Comparison of ENCODE assay signal across 26 cellular contexts in genomic region chr4:2249526-2249991, GRCh38. TPM values are rescaled to one million over a fixed set of nuclear protein-coding genes. Genes with fewer than 3 reads are reported as not detected.
DNase-seq lines count a peak whose midpoint lies in the region; ATAC-seq and TF ChIP-seq lines count a peak whose summit lies in the region.
"Had no signal": no experiment of that assay in that cellular context is flagged by ENCODE, and none has a peak within 500 bp of the region (broad histone marks: within the 10 kb centered on the region; RNA-seq: fewer than 3 reads in every experiment).

No MANE protein-coding gene starts in this region.

- WGBS in suprapubic skin: 84% methylated on average over 4 of the region's 15 CpGs
- WGBS in psoas muscle, 3 donors: 88 to 93% (median 88%) methylated on average over 15 of the region's 15 CpGs

- intact Hi-C loops in Right ventricle myocardium superior (cut with DNase I): no loop called here
- intact Hi-C loops in naive thymus-derived CD4-positive, alpha-beta T cell (cut with micrococcal nuclease): no loop called here
- intact Hi-C loops in psoas muscle (cut with DNase I): no loop called here

- no peaks in the 10 kb centered on the region for H3K9me3 Mint-ChIP-seq in naive thymus-derived CD4-positive, alpha-beta T cell
- H3K9me3 Mint-ChIP-seq: CD8-positive, alpha-beta memory T cell; naive thymus-derived CD8-positive, alpha-beta T cell; T-cell; type B pancreatic cell had no signal

- TF ChIP-seq EP300 in suprapubic skin (IDR thresholded peaks at IDR 0.05): no peak

- H3K27ac ChIP-seq in right atrium auricular region (no peak overlapping the region), foreskin keratinocyte (no peak overlapping the region), suprapubic skin (no peak overlapping the region), psoas muscle (no peak overlapping the region)
- H3K27ac ChIP-seq in naive thymus-derived CD4-positive, alpha-beta T cell (ENCODE audit: low read depth, low read length): no peak overlapping the region
- H3K27ac ChIP-seq: KMS-11 had no signal

- H3K9me3 ChIP-seq in right atrium auricular region (no peaks in the 10 kb centered on the region), suprapubic skin (no peaks in the 10 kb centered on the region), psoas muscle (no peaks in the 10 kb centered on the region)
- no peaks in the 10 kb centered on the region for H3K9me3 ChIP-seq in naive thymus-derived CD4-positive, alpha-beta T cell (ENCODE audit: control insufficient read depth in 2 of 3, low read length in 3 of 3)
- H3K9me3 ChIP-seq: breast epithelium had no signal

- TF ChIP-seq CTCF in right atrium auricular region (IDR thresholded peaks at IDR 0.05) (no peak), foreskin keratinocyte (conservative IDR thresholded peaks at IDR 0.05) (no peak), suprapubic skin (IDR thresholded peaks at IDR 0.05) (no peak), psoas muscle (IDR thresholded peaks at IDR 0.05) (no peak)

- ATAC-seq in Right ventricle myocardium superior (ENCODE audit: poor library complexity) (no peak), foreskin keratinocyte (peak; percentile 50), psoas muscle (no peak)
- no peak for ATAC-seq in naive thymus-derived CD4-positive, alpha-beta T cell
- ATAC-seq: naive thymus-derived CD8-positive, alpha-beta T cell; T-cell had no signal

- CTCF ChIA-PET in naive thymus-derived CD4-positive, alpha-beta T cell (lab: Charles Lee): interaction anchor here (2.0 kb wide), 1 partner anchor 29 kb away, joined by 4 read pairs; no protein-coding TSS in a partner anchor

- H3K4me3 Mint-ChIP-seq in naive thymus-derived CD4-positive, alpha-beta T cell: no peak overlapping the region
- H3K4me3 Mint-ChIP-seq: CD8-positive, alpha-beta memory T cell; naive thymus-derived CD8-positive, alpha-beta T cell; T-cell; type B pancreatic cell had no signal

- DNase-seq in right atrium auricular region (ENCODE audit: low spot score) (peak; percentile 49), Right ventricle myocardium superior (no peak), HuH-7 (ENCODE audit: low spot score) (peak; percentile 5), foreskin keratinocyte (peak; percentile 11 to 32), suprapubic skin (ENCODE audit: low spot score in 2 of 2) (peak; percentile 50 to 53), NK-92 (lab: John Stamatoyannopoulos, UW; ENCODE audit: unreplicated experiment) (no peak), psoas muscle (no peak)
- DNase-seq in naive thymus-derived CD4-positive, alpha-beta T cell: no peak
- DNase-seq: activated CD4-positive, alpha-beta T cell treated with anti-CD3 and anti-CD28 coated beads, Interleukin-2, amount 50 U/mL, for 1 hour; activated T-cell treated with anti-CD3 and anti-CD28 coated beads, Interleukin-2, amount 50 U/mL, for 1 hour; DMS79; erythroblast; HCEC 1CT; mammary epithelial cell; NCI-H1092; NCI-H2081; NCI-H510A; SHP77; stimulated activated naive CD4-positive, alpha-beta T cell had no signal

- peaks cover 54% of the 10 kb centered on the region for H3K36me3 ChIP-seq in right atrium auricular region
- peaks cover 70% of the 10 kb centered on the region for H3K36me3 ChIP-seq in suprapubic skin
- H3K36me3 ChIP-seq in naive thymus-derived CD4-positive, alpha-beta T cell (ENCODE audit: control insufficient read depth in 2 of 3, insufficient read depth in 3 of 3, low read length in 3 of 3): peaks cover 0 to 66% (median 6%) of the 10 kb centered on the region in 3 experiments
- peaks cover 0 to 69% of the 10 kb centered on the region in 2 donors for H3K36me3 ChIP-seq in psoas muscle (ENCODE audit: insufficient read depth in 1 of 2, low read depth in 1 of 2)
- H3K36me3 ChIP-seq: breast epithelium had no signal

- H3K36me3 Mint-ChIP-seq in naive thymus-derived CD4-positive, alpha-beta T cell: peaks cover 0 to 8% (median 0%) of the 10 kb centered on the region in 5 donors

- H3K4me1 Mint-ChIP-seq in naive thymus-derived CD4-positive, alpha-beta T cell: peaks cover 8 to 13% (median 10%) of the 10 kb centered on the region in 7 donors

- H3K4me1 ChIP-seq in right atrium auricular region (peaks cover 0 to 25% of the 10 kb centered on the region in 2 donors), foreskin keratinocyte (no peaks in the 10 kb centered on the region), suprapubic skin (peaks cover 20% of the 10 kb centered on the region), psoas muscle (peaks cover 16% of the 10 kb centered on the region)
- no peaks in the 10 kb centered on the region for H3K4me1 ChIP-seq in naive thymus-derived CD4-positive, alpha-beta T cell (ENCODE audit: control insufficient read depth in 2 of 2, insufficient read depth in 2 of 2, low read length in 2 of 2)
- H3K4me1 ChIP-seq: breast epithelium had no signal

- no peak for TF ChIP-seq POLR2A in suprapubic skin (IDR thresholded peaks at IDR 0.05)

- H3K27ac Mint-ChIP-seq in naive thymus-derived CD4-positive, alpha-beta T cell: peak overlapping the region in 1 of 9 donors; percentile 32
- H3K27ac Mint-ChIP-seq: naive thymus-derived CD8-positive, alpha-beta T cell; T-cell; type B pancreatic cell had no signal

- no peak overlapping the region for H3K4me3 ChIP-seq in right atrium auricular region
- H3K4me3 ChIP-seq in suprapubic skin: no peak overlapping the region
- no peak overlapping the region for H3K4me3 ChIP-seq in naive thymus-derived CD4-positive, alpha-beta T cell (ENCODE audit: low read length)
- H3K4me3 ChIP-seq in psoas muscle: no peak overlapping the region
- H3K4me3 ChIP-seq: breast epithelium, dorsolateral prefrontal cortex had no signal

- POLR2A ChIA-PET in naive thymus-derived CD4-positive, alpha-beta T cell (lab: Charles Lee): no interaction called here

- no peaks in the 10 kb centered on the region for H3K27me3 Mint-ChIP-seq in naive thymus-derived CD4-positive, alpha-beta T cell
- H3K27me3 Mint-ChIP-seq: naive thymus-derived CD8-positive, alpha-beta T cell; T-cell; type B pancreatic cell had no signal

- H3K27me3 ChIP-seq in right atrium auricular region (no peaks in the 10 kb centered on the region), foreskin keratinocyte (no peaks in the 10 kb centered on the region), suprapubic skin (no peaks in the 10 kb centered on the region), psoas muscle (ENCODE audit: insufficient read depth in 3 of 3, low read length in 2 of 3) (no peaks in the 10 kb centered on the region)
- H3K27me3 ChIP-seq in naive thymus-derived CD4-positive, alpha-beta T cell (ENCODE audit: control insufficient read depth in 2 of 2, insufficient read depth in 2 of 2, low read length in 2 of 2): no peaks in the 10 kb centered on the region
- H3K27me3 ChIP-seq: breast epithelium, dorsolateral prefrontal cortex had no signal

RNA-seq across cellular contexts. Expression of gene HAUS3, which starts 7.6 kb away (rescaled TPM):
- 1 to 10 TPM; 3.7 to 4.1 TPM for total RNA-seq in right atrium auricular region
- total RNA-seq in Right ventricle myocardium superior: 5.7 TPM
- total RNA-seq in foreskin keratinocyte: 14.1 and 15.2 TPM in 2 replicates
- 5.3 and 7.5 TPM in 2 replicates for polyA plus RNA-seq in foreskin keratinocyte
- total RNA-seq in suprapubic skin: 10 to 100 TPM in 3 of 4 donors, 1 to 10 TPM in 1; 7.6 to 17.9 (median 11.8) TPM
- 10 to 100 TPM; 24.4 to 88.2 (median 34.1) TPM for total RNA-seq in naive thymus-derived CD4-positive, alpha-beta T cell
- 10 to 100 TPM; 18.5 to 25.9 TPM for polyA plus RNA-seq in naive thymus-derived CD4-positive, alpha-beta T cell
- total RNA-seq in psoas muscle: 1 to 10 TPM; 4.2 to 7.4 (median 5.1) TPM
- 10 to 100 TPM in 1 of 3 donors, 1 to 10 TPM in 2; 5.3 to 16.1 (median 5.8) TPM for polyA plus RNA-seq in psoas muscle

RNA-seq across cellular contexts. Expression of gene POLN, which starts 7.6 kb away (rescaled TPM):
- total RNA-seq in right atrium auricular region (1 to 10 TPM; 1.3 to 2.8 TPM), Right ventricle myocardium superior (2.3 TPM), foreskin keratinocyte (0.54 and 0.92 TPM in 2 replicates), suprapubic skin (1 to 10 TPM in 2 of 4 donors, under 1 TPM in 2; 0.91 to 8.0 (median 1.2) TPM), psoas muscle (1 to 10 TPM in 3 of 4 donors, under 1 TPM in 1; 0.84 to 3.0 (median 1.8) TPM)
- polyA plus RNA-seq in foreskin keratinocyte (0.18 and 0.23 TPM in 2 replicates), psoas muscle (under 1 TPM; 0.44 to 0.95 (median 0.80) TPM)
- 1 to 10 TPM; 2.4 to 5.4 (median 3.2) TPM for total RNA-seq in naive thymus-derived CD4-positive, alpha-beta T cell
- polyA plus RNA-seq in naive thymus-derived CD4-positive, alpha-beta T cell: under 1 TPM; 0.17 to 0.95 TPM

RNA-seq across cellular contexts. Expression of gene MXD4, which starts 12.3 kb away (rescaled TPM):
- total RNA-seq in right atrium auricular region (10 to 100 TPM; 33.4 to 34.9 TPM), Right ventricle myocardium superior (31.5 TPM), foreskin keratinocyte (8.8 and 15.8 TPM in 2 replicates), suprapubic skin (10 to 100 TPM; 52.8 to 76.8 (median 63.3) TPM), psoas muscle (10 to 100 TPM; 18.8 to 36.7 (median 35.3) TPM)
- polyA plus RNA-seq in foreskin keratinocyte (11.1 and 20.0 TPM in 2 replicates), psoas muscle (10 to 100 TPM; 15.4 to 29.9 (median 23.3) TPM)
- total RNA-seq in naive thymus-derived CD4-positive, alpha-beta T cell: 100 to 1,000 TPM in 1 of 5 experiments, 10 to 100 TPM in 4; 25.6 to 106 (median 46.0) TPM
- polyA plus RNA-seq in naive thymus-derived CD4-positive, alpha-beta T cell: 10 to 100 TPM; 18.9 to 25.4 TPM

Comparison
In these comparisons a context has a peak if more than half of its experiments do, and no peak if none do; other contexts are left out.
1. DNase-seq: peak in right atrium auricular region (single experiment), HuH-7 (single experiment), foreskin keratinocyte (2 of 2) and suprapubic skin (2 of 2); none in Right ventricle myocardium superior (single experiment), NK-92 (single experiment), naive thymus-derived CD4-positive, alpha-beta T cell (0 of 9) and psoas muscle (0 of 2).